In genomic region chr6:13660273-13660672, GRCh38 we compare ENCODE assay signal across 2 cellular contexts.
TF ChIP-seq lines count a peak whose summit lies in the region.

No MANE protein-coding gene starts in this region.

TF ChIP-seq in HepG2, 621 proteins besides CTCF, POLR2A, EP300 and RAD21:
- peak; percentile 56 for TF ChIP-seq RBM22 (optimal IDR thresholded peaks at IDR 0.05; ENCODE audit: low read length)
- TF ChIP-seq ZNF460 (CRISPR knock-in tag; IDR thresholded peaks at IDR 0.05; ENCODE audit: borderline replicate concordance) = peak; percentile 27; the same call in 1 of the 2 replicates
- TF ChIP-seq ZNF703 (CRISPR knock-in tag; IDR thresholded peaks at IDR 0.05; ENCODE audit: borderline replicate concordance) = no peak
- 0 out of 2 replicates have a peak, but pooled peaks have one; percentile 21 for TF ChIP-seq ZNF263 (CRISPR knock-in tag; IDR thresholded peaks at IDR 0.05)

TF ChIP-seq in HEK293, 187 proteins besides CTCF, POLR2A, EP300 and RAD21:
- TF ChIP-seq ZIC2 (tag by site-specific recombination; IDR thresholded peaks at IDR 0.05) (no peak), ZNF624 (tag by site-specific recombination; IDR thresholded peaks at IDR 0.05) (no peak), ZBTB48 (tag by site-specific recombination; IDR thresholded peaks at IDR 0.05) (no peak), GFI1B (tag by site-specific recombination; IDR thresholded peaks at IDR 0.05) (no peak), GLIS1 (tag by site-specific recombination; IDR thresholded peaks at IDR 0.05) (peak; percentile 25; the same call in 1 of the 2 replicates), ZNF157 (tag by site-specific recombination; IDR thresholded peaks at IDR 0.05) (no peak)
